10 cellular contexts compared by ENCODE assay signal in genomic region chr3:120688121-120688520, GRCh38. TPM values are rescaled to one million over a fixed set of nuclear protein-coding genes. Genes with fewer than 3 reads are reported as not detected.
DNase-seq lines count a peak whose midpoint lies in the region; ATAC-seq lines count a peak whose summit lies in the region.
"Had no signal": no experiment of that assay in that cellular context is flagged by ENCODE, and none has a peak within 500 bp of the region (broad histone marks: within the 10 kb centered on the region; RNA-seq: fewer than 3 reads in every experiment).

No MANE protein-coding gene starts in this region.

- ATAC-seq in GM21390 (IDR thresholded peaks at IDR 0.05; ENCODE audit: unreplicated experiment) (peak; percentile 100), HG03432 (IDR thresholded peaks at IDR 0.05; ENCODE audit: unreplicated experiment) (peak; percentile 99)
- no peak for ATAC-seq in natural killer cell treated with Interleukin-12 subunit alpha and Interleukin-12 subunit beta and Interleukin-15 and Interleukin-18, amount 100 ng/mL, for 72 hours
- ATAC-seq: Panc1 had no signal

- H3K4me1 Mint-ChIP-seq in natural killer cell treated with Interleukin-12 subunit alpha and Interleukin-12 subunit beta and Interleukin-15 and Interleukin-18, amount 100 ng/mL, for 72 hours (ENCODE audit: low read depth in 2 of 2) = no peaks in the 10 kb centered on the region

- no peaks in the 10 kb centered on the region for H3K36me3 Mint-ChIP-seq in natural killer cell treated with Interleukin-12 subunit alpha and Interleukin-12 subunit beta and Interleukin-15 and Interleukin-18, amount 100 ng/mL, for 72 hours

- H3K9me3 Mint-ChIP-seq in natural killer cell treated with Interleukin-12 subunit alpha and Interleukin-12 subunit beta and Interleukin-15 and Interleukin-18, amount 100 ng/mL, for 72 hours = no peaks in the 10 kb centered on the region

- H3K4me3 Mint-ChIP-seq in natural killer cell treated with Interleukin-12 subunit alpha and Interleukin-12 subunit beta and Interleukin-15 and Interleukin-18, amount 100 ng/mL, for 72 hours = no peak overlapping the region

- no peak overlapping the region for H3K27ac Mint-ChIP-seq in natural killer cell treated with Interleukin-12 subunit alpha and Interleukin-12 subunit beta and Interleukin-15 and Interleukin-18, amount 100 ng/mL, for 72 hours

- peak; percentile 14 for DNase-seq in GM04504 (ENCODE audit: low read depth)
- peak; percentile 56 for DNase-seq in fibroblast of gingiva (ENCODE audit: low read depth)
- no peak for DNase-seq in activated effector memory CD4-positive, alpha-beta T cell treated with Interleukin-2 at 50 U/mL for 16 hours
- no peak for DNase-seq in NCI-H524 (lab: John Stamatoyannopoulos, UW)
- DNase-seq in natural killer cell treated with Interleukin-12 subunit alpha and Interleukin-12 subunit beta and Interleukin-15 and Interleukin-18, amount 100 ng/mL, for 72 hours (ENCODE audit: low spot score) = no peak
- DNase-seq in stimulated activated CD4-positive, alpha-beta T cell treated with anti-CD3 and anti-CD28 coated beads, Interleukin-2, amount 100 ng/mL, for 48 hours = no peak

- no peaks in the 10 kb centered on the region for H3K27me3 Mint-ChIP-seq in natural killer cell treated with Interleukin-12 subunit alpha and Interleukin-12 subunit beta and Interleukin-15 and Interleukin-18, amount 100 ng/mL, for 72 hours

RNA-seq across cellular contexts. Expression of gene HGD, which starts 6.1 kb away (rescaled TPM):
- 1 to 10 TPM in 1 of 2 donors, under 1 TPM in 1; 1.00 to 1.8 TPM for total RNA-seq in natural killer cell treated with Interleukin-12 subunit alpha and Interleukin-12 subunit beta and Interleukin-15 and Interleukin-18, amount 100 ng/mL, for 72 hours
- total RNA-seq: G401 had no signal

RNA-seq across cellular contexts. Expression of gene RABL3, which starts 54.2 kb away (rescaled TPM):
- total RNA-seq in natural killer cell treated with Interleukin-12 subunit alpha and Interleukin-12 subunit beta and Interleukin-15 and Interleukin-18, amount 100 ng/mL, for 72 hours = 10 to 100 TPM; 19.5 to 25.3 TPM

RNA-seq across cellular contexts. Expression of gene GTF2E1, which starts 54.4 kb away (rescaled TPM):
- total RNA-seq in natural killer cell treated with Interleukin-12 subunit alpha and Interleukin-12 subunit beta and Interleukin-15 and Interleukin-18, amount 100 ng/mL, for 72 hours = 10 to 100 TPM; 18.6 to 19.9 TPM

Comparison
In these comparisons a context has a peak if more than half of its experiments do, and no peak if none do; other contexts are left out.
1. DNase-seq: peak in GM04504 (single experiment) and fibroblast of gingiva (single experiment); none in activated effector memory CD4-positive, alpha-beta T cell treated with Interleukin-2 at 50 U/mL for 16 hours (single experiment), NCI-H524 (0 of 2), natural killer cell treated with Interleukin-12 subunit alpha and Interleukin-12 subunit beta and Interleukin-15 and Interleukin-18, amount 100 ng/mL, for 72 hours (single experiment) and stimulated activated CD4-positive, alpha-beta T cell treated with anti-CD3 and anti-CD28 coated beads, Interleukin-2, amount 100 ng/mL, for 48 hours (0 of 2).
2. ATAC-seq: peak in GM21390 (single experiment) and HG03432 (single experiment); none in natural killer cell treated with Interleukin-12 subunit alpha and Interleukin-12 subunit beta and Interleukin-15 and Interleukin-18, amount 100 ng/mL, for 72 hours (0 of 2).